Comparison of ENCODE assay signal across 9 cellular contexts in genomic region chr3:197367081-197367780, GRCh38.
DNase-seq lines count a peak whose midpoint lies in the region; ATAC-seq and TF ChIP-seq lines count a peak whose summit lies in the region.
"Had no signal": no experiment of that assay in that cellular context is flagged by ENCODE, and none has a peak within 500 bp of the region (broad histone marks: within the 10 kb centered on the region; RNA-seq: fewer than 3 reads in every experiment).

No MANE protein-coding gene starts in this region.

- ATAC-seq in GM18868 (IDR thresholded peaks at IDR 0.05; ENCODE audit: unreplicated experiment) (no peak), GM21529 (IDR thresholded peaks at IDR 0.05; ENCODE audit: unreplicated experiment) (no peak)
- ATAC-seq: stimulated activated memory B cell treated with anti-CD40 and anti-IgM and Interleukin-4, amounts not matched to agents 10 μg/mL and 1 μg/mL and 100 μg/mL, for 72 hours had no signal

- POLR2A ChIA-PET in HEK293 (lab: Yijun Ruan, JAX), result interaction anchor here (0.5 kb wide), 1 partner anchor 17 kb away, joined by 3 read pairs; no protein-coding TSS in a partner anchor
- POLR2A ChIA-PET in HEK293T (lab: Yijun Ruan, JAX), result no interaction called here

- DNase-seq in NCI-H82 treated with DMSO at 0.1 percent for 48 hours (lab: John Stamatoyannopoulos, UW; ENCODE audit: unreplicated experiment) (peak; percentile 44), esophagus squamous epithelium (lab: John Stamatoyannopoulos, UW) (peak; percentile 17), stomach (peak; percentile 74), HEK293T (ENCODE audit: extremely low spot score) (no peak)
- DNase-seq in activated CD4-positive, CD25-positive, alpha-beta regulatory T cell treated with anti-CD3 and anti-CD28 coated beads, Interleukin-2, amount 50 U/mL, for 72 hours, result no peak

- intact Hi-C loops in esophagus squamous epithelium (cut with DNase I) (no loop called here), stomach (cut with DNase I; ENCODE audit: low total_unique reads) (loop anchor here (10.0 kb wide), 1 partner anchor 62 kb away; no protein-coding TSS in a partner anchor)

- H3K27ac ChIP-seq in HEK293 (ENCODE audit: extremely low read depth, low read depth, low read length) (no peak overlapping the region), esophagus squamous epithelium (peak overlapping the region; percentile 70 to 83 (median 76)), stomach (peak overlapping the region in 1 of 5 donors; percentile 13)

- H3K4me1 ChIP-seq in HEK293 (ENCODE audit: control insufficient read depth, insufficient read depth, low read length), result no peaks in the 10 kb centered on the region
- peaks cover 27 to 87% (median 48%) of the 10 kb centered on the region in 3 donors for H3K4me1 ChIP-seq in esophagus squamous epithelium
- peaks cover 9 to 37% (median 19%) of the 10 kb centered on the region in 4 donors for H3K4me1 ChIP-seq in stomach

- H3K9me3 ChIP-seq in HEK293 (ENCODE audit: control insufficient read depth, insufficient read depth, low read depth, low read length) (no peaks in the 10 kb centered on the region), esophagus squamous epithelium (no peaks in the 10 kb centered on the region), stomach (no peaks in the 10 kb centered on the region)

- no peak for TF ChIP-seq EP300 in stomach (IDR thresholded peaks at IDR 0.05)

- TF ChIP-seq POLR2A in esophagus squamous epithelium (IDR thresholded peaks at IDR 0.05) (no peak), stomach (IDR thresholded peaks at IDR 0.05) (no peak)

- H3K4me3 ChIP-seq in HEK293 (ENCODE audit: low read depth, low read length) (no peak overlapping the region), esophagus squamous epithelium (no peak overlapping the region), stomach (no peak overlapping the region)

- H3K36me3 ChIP-seq in HEK293 (ENCODE audit: control insufficient read depth in 2 of 2, insufficient read depth in 1 of 2, low read length in 2 of 2), result no peaks in the 10 kb centered on the region
- H3K36me3 ChIP-seq in esophagus squamous epithelium, result no peaks in the 10 kb centered on the region
- no peaks in the 10 kb centered on the region for H3K36me3 ChIP-seq in stomach

- WGBS in esophagus squamous epithelium, 2 donors, result 34 to 38% methylated on average over 7 to 8 of the region's 13 CpGs
- 52 to 64% (median 57%) methylated on average over 13 of the region's 13 CpGs for WGBS in stomach, 5 donors

- CTCF ChIA-PET in HEK293 (lab: Yijun Ruan, JAX), result interaction anchor here (0.7 kb wide), 1 partner anchor 11 kb away, joined by 4 read pairs; no protein-coding TSS in a partner anchor
- CTCF ChIA-PET in HEK293T (lab: Yijun Ruan, JAX), result no interaction called here

- H3K27me3 ChIP-seq in esophagus squamous epithelium (no peaks in the 10 kb centered on the region), stomach (no peaks in the 10 kb centered on the region)

- no peak for TF ChIP-seq CTCF in HEK293 (tag by site-specific recombination; IDR thresholded peaks at IDR 0.05)
- TF ChIP-seq CTCF in esophagus squamous epithelium (IDR thresholded peaks at IDR 0.05), result no peak
- TF ChIP-seq CTCF in stomach (IDR thresholded peaks at IDR 0.05), result no peak

TF ChIP-seq in HEK293, 187 proteins besides CTCF, POLR2A, EP300 and RAD21:
- TF ChIP-seq ZIC2 (tag by site-specific recombination; IDR thresholded peaks at IDR 0.05) (peak; percentile 97), ZFP3 (tag by site-specific recombination; IDR thresholded peaks at IDR 0.05; ENCODE audit: low read depth) (no peak), ZNF211 (tag by site-specific recombination; IDR thresholded peaks at IDR 0.05; ENCODE audit: low read depth) (no peak), ZBTB8A (tag by site-specific recombination; IDR thresholded peaks at IDR 0.05) (peak; percentile 17; the same call in 1 of the 2 replicates), OSR2 (tag by site-specific recombination; IDR thresholded peaks at IDR 0.05) (peak; percentile 79)
- TF ChIP-seq, protein P1, sequence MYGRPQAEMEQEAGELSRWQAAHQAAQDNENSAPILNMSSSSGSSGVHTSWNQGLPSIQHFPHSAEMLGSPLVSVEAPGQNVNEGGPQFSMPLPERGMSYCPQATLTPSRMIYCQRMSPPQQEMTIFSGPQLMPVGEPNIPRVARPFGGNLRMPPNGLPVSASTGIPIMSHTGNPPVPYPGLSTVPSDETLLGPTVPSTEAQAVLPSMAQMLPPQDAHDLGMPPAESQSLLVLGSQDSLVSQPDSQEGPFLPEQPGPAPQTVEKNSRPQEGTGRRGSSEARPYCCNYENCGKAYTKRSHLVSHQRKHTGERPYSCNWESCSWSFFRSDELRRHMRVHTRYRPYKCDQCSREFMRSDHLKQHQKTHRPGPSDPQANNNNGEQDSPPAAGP (tag by site-specific recombination; IDR thresholded peaks at IDR 0.05), result 0 out of 2 replicates have a peak, but pooled peaks have one; percentile 38

TF ChIP-seq in HEK293T, 16 proteins besides CTCF, POLR2A, EP300 and RAD21:
- TF ChIP-seq FOXK2 (IDR thresholded peaks at IDR 0.05), result no peak

Comparison
In these comparisons a context has a peak if more than half of its experiments do, and no peak if none do; other contexts are left out.
1. DNase-seq: peak in NCI-H82 treated with DMSO at 0.1 percent for 48 hours (single experiment), esophagus squamous epithelium (single experiment) and stomach (single experiment); none in activated CD4-positive, CD25-positive, alpha-beta regulatory T cell treated with anti-CD3 and anti-CD28 coated beads, Interleukin-2, amount 50 U/mL, for 72 hours (single experiment) and HEK293T (single experiment).